1 cellular context compared by ENCODE assay signal in the genomic region with DNA sequence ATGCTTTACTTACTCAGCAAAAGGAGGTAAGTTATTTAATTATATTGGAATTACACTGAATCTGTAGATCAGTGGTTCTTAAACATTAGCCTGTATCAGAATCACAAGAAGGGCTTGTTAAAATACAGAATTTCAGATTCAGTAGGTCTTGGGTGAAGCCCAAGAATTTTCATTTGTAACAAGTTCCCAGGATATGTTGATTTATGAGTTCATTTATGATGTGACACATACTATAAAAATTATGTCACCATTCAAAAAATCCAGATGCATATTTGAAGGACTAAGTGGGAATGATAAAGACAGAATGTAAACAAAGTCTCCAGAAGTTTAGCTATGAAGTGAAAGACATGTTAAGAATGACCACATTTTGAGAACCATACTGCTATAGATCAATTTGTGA.
TF ChIP-seq lines count a peak whose summit lies in the region.

No MANE protein-coding gene starts in this region.

TF ChIP-seq in endothelial cell of umbilical vein, 7 proteins besides CTCF, POLR2A, EP300 and RAD21 (continued from another document):
- no peak for TF ChIP-seq POLR2AphosphoS5 (IDR thresholded peaks at IDR 0.05; ENCODE audit: insufficient read depth, low read depth, low read length)
